Comparison of ENCODE assay signal across 8 cellular contexts in genomic region chr9:93154293-93154903, GRCh38. TPM values are rescaled to one million over a fixed set of nuclear protein-coding genes. Genes with fewer than 3 reads are reported as not detected.
DNase-seq lines count a peak whose midpoint lies in the region; ATAC-seq and TF ChIP-seq lines count a peak whose summit lies in the region.

No MANE protein-coding gene starts in this region.

- H3K4me3 ChIP-seq in WERI-Rb-1 (ENCODE audit: low read depth, low read length) (no peak overlapping the region), testis (no peak overlapping the region)

- no peak for TF ChIP-seq POLR2A in testis (IDR thresholded peaks at IDR 0.05)

- DNase-seq in activated T-cell treated with anti-CD3 and anti-CD28 coated beads for 1 hour (ENCODE audit: low read depth) (peak; percentile 26), activated T-cell treated with anti-CD3 and anti-CD28 coated beads for 4 hours (no peak), WERI-Rb-1 (peak; percentile 80), foreskin keratinocyte (no peak), testis (peak; percentile 63)

- H3K36me3 ChIP-seq in WERI-Rb-1 = no peaks in the 10 kb centered on the region
- no peaks in the 10 kb centered on the region for H3K36me3 ChIP-seq in testis (ENCODE audit: low read depth, missing control alignments)

- intact Hi-C loops in testis (cut with DNase I; ENCODE audit: low total_unique reads) = no loop called here

- H3K27me3 ChIP-seq in WERI-Rb-1 (ENCODE audit: insufficient read depth, low read depth, severe bottlenecking) (no peaks in the 10 kb centered on the region), foreskin keratinocyte (no peaks in the 10 kb centered on the region), testis (no peaks in the 10 kb centered on the region)

- WGBS in testis, 2 donors = 79 to 86% methylated on average over 11 to 14 of the region's 14 CpGs

- H3K4me1 ChIP-seq in foreskin keratinocyte = no peaks in the 10 kb centered on the region
- no peaks in the 10 kb centered on the region for H3K4me1 ChIP-seq in testis

- TF ChIP-seq CTCF in LNCAP (IDR thresholded peaks at IDR 0.05) = peak; percentile 83
- TF ChIP-seq CTCF in WERI-Rb-1 (IDR thresholded peaks at IDR 0.05; ENCODE audit: low read depth, low read length) = peak; percentile 87
- TF ChIP-seq CTCF in foreskin keratinocyte (conservative IDR thresholded peaks at IDR 0.05) = peak; percentile 65
- peak in 1 of 3 experiments; percentile 56 for TF ChIP-seq CTCF in testis (IDR thresholded peaks at IDR 0.05)

- H3K9me3 ChIP-seq in WERI-Rb-1 (ENCODE audit: severe bottlenecking) (no peaks in the 10 kb centered on the region), testis (no peaks in the 10 kb centered on the region)

- H3K27ac ChIP-seq in WERI-Rb-1 = no peak overlapping the region
- H3K27ac ChIP-seq in foreskin keratinocyte = no peak overlapping the region
- no peak overlapping the region for H3K27ac ChIP-seq in testis

- ATAC-seq in foreskin keratinocyte (peak; percentile 53), GM19395 (IDR thresholded peaks at IDR 0.05; ENCODE audit: unreplicated experiment) (no peak), GM18517 (IDR thresholded peaks at IDR 0.05; ENCODE audit: unreplicated experiment) (no peak)

RNA-seq across cellular contexts. Expression of gene NINJ1, which starts 20.3 kb away (rescaled TPM):
- 15.8 and 17.7 TPM in 2 replicates for total RNA-seq in foreskin keratinocyte
- 24.6 and 29.8 TPM in 2 replicates for polyA plus RNA-seq in foreskin keratinocyte
- 100 to 1,000 TPM; 148 to 152 TPM for total RNA-seq in testis
- 99.3 TPM for polyA plus RNA-seq in testis (ENCODE audit: insufficient read depth, low read depth, low replicate concordance)

RNA-seq across cellular contexts. Expression of gene WNK2, which starts 29.5 kb away (rescaled TPM):
- total RNA-seq in foreskin keratinocyte (0.04 and 0.14 TPM in 2 replicates), testis (10 to 100 TPM; 50.5 to 91.1 TPM)
- polyA plus RNA-seq in foreskin keratinocyte (0.10 TPM in 1 of 2 replicates, not detected in the other), testis (ENCODE audit: insufficient read depth, low read depth, low replicate concordance) (29.0 TPM)

RNA-seq across cellular contexts. Expression of gene CARD19, which starts 58.4 kb away (rescaled TPM):
- 31.1 TPM in 2 replicates for total RNA-seq in foreskin keratinocyte
- 46.3 and 47.5 TPM in 2 replicates for polyA plus RNA-seq in foreskin keratinocyte
- total RNA-seq in testis = 100 to 1,000 TPM; 138 to 147 TPM
- 99.4 TPM for polyA plus RNA-seq in testis (ENCODE audit: insufficient read depth, low read depth, low replicate concordance)

Comparison
In these comparisons a context has a peak if more than half of its experiments do, and no peak if none do; other contexts are left out.
1. DNase-seq: peak in activated T-cell treated with anti-CD3 and anti-CD28 coated beads for 1 hour (single experiment), WERI-Rb-1 (single experiment) and testis (single experiment); none in activated T-cell treated with anti-CD3 and anti-CD28 coated beads for 4 hours (single experiment) and foreskin keratinocyte (0 of 2).
2. RNA of gene WNK2, which starts 29.5 kb away (total RNA-seq): 50.5 to 91.1 TPM in testis; 0.04 to 0.14 TPM in foreskin keratinocyte; every median in the first group is over 10 times any median in the second.